Comparison of ENCODE assay signal across 26 cellular contexts in the genomic region with DNA sequence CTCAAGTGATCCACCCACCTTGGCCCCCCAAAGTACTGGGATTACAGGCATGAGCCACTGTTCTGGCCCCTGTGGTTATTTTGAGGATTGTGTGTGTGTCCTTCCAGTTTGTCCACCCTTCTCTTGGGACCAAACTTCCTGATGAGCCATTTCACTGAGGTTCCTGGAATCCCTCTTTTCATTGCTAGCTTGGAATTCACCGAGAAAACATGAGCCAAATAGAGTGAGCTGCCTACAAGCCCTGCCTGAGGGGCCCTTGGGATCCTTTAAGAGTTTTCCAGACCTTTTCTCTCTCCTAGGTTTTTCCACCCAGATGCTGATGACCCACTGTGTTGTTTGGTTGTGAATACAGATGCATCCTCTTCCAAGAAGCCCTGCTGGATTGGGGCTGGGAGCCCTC. TPM values are rescaled to one million over a fixed set of nuclear protein-coding genes. Genes with fewer than 3 reads are reported as not detected.
DNase-seq lines count a peak whose midpoint lies in the region; ATAC-seq and TF ChIP-seq lines count a peak whose summit lies in the region.
"Had no signal": no experiment of that assay in that cellular context is flagged by ENCODE, and none has a peak within 500 bp of the region (broad histone marks: within the 10 kb centered on the region; RNA-seq: fewer than 3 reads in every experiment).

No MANE protein-coding gene starts in this region.

- H2BK120ac ChIP-seq in trophoblast cell (ENCODE audit: insufficient read depth, low read length, poor library complexity), result no peak overlapping the region

- WGBS in trophoblast cell (ENCODE audit: extremely low coverage, insufficient coverage, insufficient read length), result no CpG with 5 or more reads among the region's 1 CpG

- H3K36me3 ChIP-seq in trophoblast cell (ENCODE audit: control insufficient read depth in 1 of 2, insufficient read depth in 2 of 2, low read length in 2 of 2), result no peaks in the 10 kb centered on the region
- no peaks in the 10 kb centered on the region for H3K36me3 ChIP-seq in Karpas-422 (ENCODE audit: insufficient read depth, low read length)
- H3K36me3 ChIP-seq: MG63 had no signal

- H3K27me3 ChIP-seq in trophoblast cell (ENCODE audit: insufficient read depth, low read length), result peaks cover 2% of the 10 kb centered on the region
- H3K27me3 ChIP-seq in Karpas-422 (ENCODE audit: low read length), result no peaks in the 10 kb centered on the region
- H3K27me3 ChIP-seq: MG63 had no signal

- H4K8ac ChIP-seq in trophoblast cell (ENCODE audit: low read depth, low read length), result no peak overlapping the region

- H3K23ac ChIP-seq in trophoblast cell (ENCODE audit: low read length), result no peak overlapping the region

- H3K14ac ChIP-seq in trophoblast cell (ENCODE audit: low read length), result no peak overlapping the region

- H3K79me2 ChIP-seq in trophoblast cell (ENCODE audit: control insufficient read depth, insufficient read depth, low read length, poor library complexity) (no peaks in the 10 kb centered on the region), Karpas-422 (ENCODE audit: low read length) (no peaks in the 10 kb centered on the region)

- H4K91ac ChIP-seq in trophoblast cell (ENCODE audit: low read depth, low read length), result no peak overlapping the region

- TF ChIP-seq CTCF in fibroblast of the aortic adventitia (IDR thresholded peaks at IDR 0.05; ENCODE audit: insufficient read depth, low read length), result no peak

- no peak for DNase-seq in Right ventricle myocardium superior
- DNase-seq in left cardiac atrium, result no peak
- DNase-seq in fibroblast of the aortic adventitia (ENCODE audit: low read depth), result peak; percentile 43
- DNase-seq in trophoblast cell, result peak; percentile 52 to 61
- no peak for DNase-seq in activated naive CD4-positive, alpha-beta T cell (lab: John Stamatoyannopoulos, UW)
- DNase-seq in NCI-H2107 treated with DMSO at 0.1 percent for 48 hours (lab: John Stamatoyannopoulos, UW; ENCODE audit: unreplicated experiment), result no peak
- DNase-seq in activated T-cell treated with anti-CD3 and anti-CD28 coated beads for 4 hours, result no peak
- DNase-seq in Karpas-422, result no peak
- DNase-seq: activated CD4-positive, alpha-beta T cell treated with anti-CD3 and anti-CD28 coated beads, Interleukin-2, amount 50 U/mL, for 1 hour; activated CD4-positive, CD25-positive, alpha-beta regulatory T cell; activated naive CD8-positive, alpha-beta T cell treated with anti-CD3 and anti-CD28 coated beads, Interleukin-2, amount 50 U/mL, for 24 hours; activated T-cell treated with anti-CD3 and anti-CD28 coated beads, Interleukin-2, amount 50 U/mL, for 4 hours; DMS 273 treated with DMSO at 0.1 percent for 48 hours; HCEC 1CT; hippocampal formation; KG1; MG63; NCI-H1417; NCI-H2081; NCI-H226; PC-3; SK-N-SH had no signal

- H3K4ac ChIP-seq in trophoblast cell (ENCODE audit: low read depth, low read length), result no peak overlapping the region

- H3K79me1 ChIP-seq in trophoblast cell (ENCODE audit: low read length), result no peaks in the 10 kb centered on the region

- intact Hi-C loops in Right ventricle myocardium superior (cut with DNase I), result loop anchor here (5.0 kb wide), 2 partner anchors 35 to 160 kb away; no protein-coding TSS in a partner anchor
- intact Hi-C loops in left cardiac atrium (cut with DNase I), result no loop called here

- ATAC-seq in Right ventricle myocardium superior (ENCODE audit: poor library complexity) (peak; percentile 54), left cardiac atrium (no peak)
- ATAC-seq: activated naive CD8-positive, alpha-beta T cell treated with anti-CD3 and anti-CD28 coated beads, Interleukin-2, amount 50 U/mL, for 24 hours; activated T-cell treated with anti-CD3 and anti-CD28 coated beads, Interleukin-2, amount 50 U/mL, for 4 hours; PC-3; stimulated activated effector memory CD8-positive, alpha-beta T cell treated with anti-CD3 and anti-CD28 coated beads, Interleukin-12 subunit alpha, Interleukin-12 subunit beta, amount 100 ng/mL, for 72 hours had no signal

- H3K9me2 ChIP-seq in Karpas-422 (replicated peaks; ENCODE audit: insufficient read depth, low read length), result no peaks in the 10 kb centered on the region
- H3K9me2 ChIP-seq: SK-N-SH had no signal

- no peaks in the 10 kb centered on the region for H3K9me3 ChIP-seq in trophoblast cell (ENCODE audit: insufficient read depth, low read depth, low read length)
- H3K9me3 ChIP-seq in Karpas-422 (ENCODE audit: low read length), result no peaks in the 10 kb centered on the region
- H3K9me3 ChIP-seq: MG63, SK-N-SH had no signal

- no peak overlapping the region for H3K18ac ChIP-seq in trophoblast cell (ENCODE audit: low read length)

- no peak overlapping the region for H4K12ac ChIP-seq in trophoblast cell (ENCODE audit: low read depth, low read length)

- H3K4me1 ChIP-seq in trophoblast cell (ENCODE audit: control insufficient read depth in 1 of 2, insufficient read depth in 2 of 2, low read length in 2 of 2) (peaks cover 0 to 2% of the 10 kb centered on the region in 2 experiments), Karpas-422 (ENCODE audit: low read length) (peaks cover 8% of the 10 kb centered on the region)

- H3K9ac ChIP-seq in trophoblast cell (ENCODE audit: low read length) (no peak overlapping the region), Karpas-422 (ENCODE audit: low read length) (no peak overlapping the region)
- H3K9ac ChIP-seq: SK-N-SH had no signal

- no peak overlapping the region for H3K4me2 ChIP-seq in trophoblast cell (ENCODE audit: low read length)
- no peak overlapping the region for H3K4me2 ChIP-seq in Karpas-422 (ENCODE audit: low read depth, low read length, poor library complexity, severe bottlenecking)
- H3K4me2 ChIP-seq: SK-N-SH had no signal

- no peak overlapping the region for H2AFZ ChIP-seq in trophoblast cell (ENCODE audit: insufficient read depth, low read length, poor library complexity)
- no peak overlapping the region for H2AFZ ChIP-seq in Karpas-422 (ENCODE audit: low read length)

- H2AK5ac ChIP-seq in trophoblast cell (ENCODE audit: low read length), result no peak overlapping the region

- H4K20me1 ChIP-seq in Karpas-422 (ENCODE audit: insufficient read depth, low read depth, low read length), result no peaks in the 10 kb centered on the region

- H3K27ac ChIP-seq in trophoblast cell (ENCODE audit: low read depth, low read length) (no peak overlapping the region), Karpas-422 (ENCODE audit: low read length) (no peak overlapping the region)

- no peak overlapping the region for H2BK5ac ChIP-seq in trophoblast cell (ENCODE audit: low read depth, low read length, poor library complexity)

- no peak overlapping the region for H2BK12ac ChIP-seq in trophoblast cell (ENCODE audit: low read length)

- H3K4me3 ChIP-seq in fibroblast of the aortic adventitia (ENCODE audit: low read depth, low read length) (no peak overlapping the region), trophoblast cell (ENCODE audit: low read depth, low read length) (no peak overlapping the region), Karpas-422 (ENCODE audit: low read length) (no peak overlapping the region)
- H3K4me3 ChIP-seq: MG63 had no signal

RNA-seq across cellular contexts. Expression of gene KIF12, which starts 13.2 kb away (rescaled TPM):
- total RNA-seq in Right ventricle myocardium superior, result not detected
- under 1 TPM in 1 of 2 donors, not detected in 1; 0.09 TPM for total RNA-seq in left cardiac atrium
- total RNA-seq in fibroblast of the aortic adventitia (ENCODE audit: low replicate concordance), result not detected in 2 replicates
- 0.27 and 0.56 TPM in 2 replicates for polyA plus RNA-seq in trophoblast cell (2013)
- total RNA-seq in Karpas-422 (2014; rRNA removed; shearing (Covaris generic); ENCODE audit: low replicate concordance), result not detected in 2 replicates
- total RNA-seq: A673 had no signal
- polyA plus RNA-seq: neural cell had no signal

RNA-seq across cellular contexts. Expression of gene AMBP, which starts 34.2 kb away (rescaled TPM):
- total RNA-seq in Right ventricle myocardium superior (0.51 TPM), left cardiac atrium (under 1 TPM; 0.21 to 0.39 TPM), fibroblast of the aortic adventitia (ENCODE audit: low replicate concordance) (0.27 TPM in 1 of 2 replicates, not detected in the other)
- polyA plus RNA-seq in trophoblast cell (2013), result 0.04 TPM in 1 of 2 replicates, not detected in the other
- total RNA-seq in Karpas-422 (2014; rRNA removed; shearing (Covaris generic); ENCODE audit: low replicate concordance), result not detected in 2 replicates
- total RNA-seq: A673, sciatic nerve had no signal
- polyA plus RNA-seq: neural cell had no signal

RNA-seq across cellular contexts. Expression of gene COL27A1, which starts 43.0 kb away (rescaled TPM):
- total RNA-seq in Right ventricle myocardium superior, result 8.0 TPM
- 1 to 10 TPM; 7.0 to 9.2 TPM for total RNA-seq in left cardiac atrium
- 2.1 and 9.6 TPM in 2 replicates for total RNA-seq in fibroblast of the aortic adventitia (ENCODE audit: low replicate concordance)
- 38.6 and 39.3 TPM in 2 replicates for polyA plus RNA-seq in trophoblast cell (2013)
- total RNA-seq in Karpas-422 (2014; rRNA removed; shearing (Covaris generic); ENCODE audit: low replicate concordance), result not detected in 2 replicates

Comparison
In these comparisons a context has a peak if more than half of its experiments do, and no peak if none do; other contexts are left out.
1. DNase-seq: peak in fibroblast of the aortic adventitia (single experiment) and trophoblast cell (2 of 2); none in Right ventricle myocardium superior (single experiment), left cardiac atrium (single experiment), activated naive CD4-positive, alpha-beta T cell (0 of 4), NCI-H2107 treated with DMSO at 0.1 percent for 48 hours (single experiment), activated T-cell treated with anti-CD3 and anti-CD28 coated beads for 4 hours (single experiment) and Karpas-422 (single experiment).